Comparison of ENCODE assay signal across 8 cellular contexts in genomic region chr2:39728941-39729351, GRCh38. TPM values are rescaled to one million over a fixed set of nuclear protein-coding genes. Genes with fewer than 3 reads are reported as not detected.
DNase-seq lines count a peak whose midpoint lies in the region; ATAC-seq, FAIRE-seq and TF ChIP-seq lines count a peak whose summit lies in the region.

No MANE protein-coding gene starts in this region.

- H3K9me3 ChIP-seq in GM12878 (replicated peaks; ENCODE audit: control insufficient read depth, insufficient read depth, low read length) (no peaks in the 10 kb centered on the region), liver (ENCODE audit: control insufficient read depth in 4 of 4, low read length in 3 of 4) (no peaks in the 10 kb centered on the region)

- peak; percentile 86 for ATAC-seq in GM12878
- ATAC-seq in omental fat pad (ENCODE audit: low FRiP score): no peak

- intact Hi-C loops in GM12878 (cut with micrococcal nuclease; ENCODE audit: unreplicated experiment): loop anchor here (1.0 kb wide), 1 partner anchor 350 kb away; no protein-coding TSS in a partner anchor

- H3K4me3 ChIP-seq in GM12878: no peak overlapping the region
- H3K4me3 ChIP-seq in liver (ENCODE audit: low read depth in 1 of 3, low read length in 3 of 3): no peak overlapping the region

- in situ Hi-C loops in GM12878 (cut with MboI): loop anchor here (10.0 to 25.0 kb wide), 2 partner anchors 344 to 667 kb away; no protein-coding TSS in a partner anchor

- no TSS peak for BruUV-seq in GM12878 (replicated peaks; lab: Mats Ljungman, UMichigan)

- TF ChIP-seq CTCF in GM12878 (IDR thresholded peaks at IDR 0.05 in 2 of 3, conservative IDR thresholded peaks at IDR 0.05 in 1 of 3; ENCODE audit: control insufficient read depth in 2 of 3, extremely low read depth in 1 of 3, insufficient read depth in 1 of 3, low read depth in 3 of 3, low read length in 3 of 3): peak; percentile 60 to 76 (median 75)
- peak; percentile 65 for TF ChIP-seq CTCF in liver (IDR thresholded peaks at IDR 0.05; ENCODE audit: low read depth, low read length, missing input control)
- TF ChIP-seq CTCF in omental fat pad (IDR thresholded peaks at IDR 0.05): no peak

- POLR2A ChIA-PET in GM12878 (lab: Charles Lee): no interaction called here

- H3K27ac ChIP-seq in GM12878 (ENCODE audit: control insufficient read depth, insufficient read depth) (no peak overlapping the region), liver (ENCODE audit: low read depth in 1 of 2, low read length in 2 of 2) (no peak overlapping the region)

- no peak overlapping the region for H3K9ac ChIP-seq in GM12878 (ENCODE audit: control insufficient read depth, insufficient read depth, low read length)
- H3K9ac ChIP-seq in liver (ENCODE audit: low read depth in 1 of 2, low read length in 2 of 2): no peak overlapping the region

- H2AFZ ChIP-seq in GM12878 (ENCODE audit: control insufficient read depth, low read depth, low read length): no peak overlapping the region

- WGBS in GM12878 (ENCODE audit: insufficient coverage, insufficient replicate concordance, low lambda C conversion rate, missing lambda C conversion rate): 68% methylated on average over 5 of the region's 5 CpGs
- WGBS in liver: 58% methylated on average over 5 of the region's 5 CpGs

- CTCF ChIA-PET in GM12878 (lab: Yijun Ruan, JAX): interaction anchor here (0.9 to 8.2 kb wide), 16 partner anchors 9 to 500 kb away, joined by 3 to 145 read pairs (median 5); no protein-coding TSS in a partner anchor

- no peak overlapping the region for H3K4me2 ChIP-seq in GM12878 (ENCODE audit: control insufficient read depth, insufficient read depth)

- TF ChIP-seq EP300 in GM12878 (IDR thresholded peaks at IDR 0.05; ENCODE audit: borderline replicate concordance in 1 of 2, control insufficient read depth in 1 of 2, low read depth in 2 of 2, low read length in 2 of 2): no peak

- DNase-seq in NCI-H345 (lab: John Stamatoyannopoulos, UW) (peak; percentile 16), NCI-H345 treated with DMSO at 0.1 percent for 48 hours (lab: John Stamatoyannopoulos, UW; ENCODE audit: unreplicated experiment) (no peak), H54 (ENCODE audit: insufficient read length, low spot score) (peak; percentile 27), NCI-H526 (lab: John Stamatoyannopoulos, UW) (peak; percentile 47 to 70), GM12878 (ENCODE audit: low read depth, low spot score) (no peak), omental fat pad (ENCODE audit: low spot score) (no peak)
- DNase-seq in activated CD4-positive, CD25-positive, alpha-beta regulatory T cell (lab: John Stamatoyannopoulos, UW): no peak

- RAD21 ChIA-PET in GM12878 (lab: Charles Lee; ENCODE audit: unreplicated experiment): interaction anchor here (0.6 to 4.4 kb wide), 4 partner anchors 110 to 782 kb away, joined by 3 to 71 read pairs (median 4); no protein-coding TSS in a partner anchor

- no peaks in the 10 kb centered on the region for H3K27me3 ChIP-seq in GM12878 (replicated peaks in 1 of 2; ENCODE audit: control insufficient read depth in 2 of 2, insufficient read depth in 2 of 2, low read length in 1 of 2)
- no peaks in the 10 kb centered on the region for H3K27me3 ChIP-seq in liver (ENCODE audit: control insufficient read depth in 4 of 4, insufficient read depth in 4 of 4, low read length in 3 of 4)

- H3K4me1 ChIP-seq in GM12878 (ENCODE audit: control insufficient read depth, insufficient read depth, low read length) (no peaks in the 10 kb centered on the region), liver (ENCODE audit: control insufficient read depth in 4 of 4, insufficient read depth in 4 of 4, low read length in 3 of 4) (no peaks in the 10 kb centered on the region)

- H4K20me1 ChIP-seq in GM12878 (ENCODE audit: control insufficient read depth, insufficient read depth): no peaks in the 10 kb centered on the region

- FAIRE-seq in H54 (lab: Jason Lieb, UNC) (no peak), GM12878 (lab: Jason Lieb, UNC) (no peak)

- SMC1A ChIA-PET in GM12878 (lab: Charles Lee; ENCODE audit: uncharacterized antibody, unreplicated experiment): interaction anchor here (1.0 to 6.7 kb wide), 7 partner anchors 11 to 781 kb away, joined by 3 to 63 read pairs (median 4); no protein-coding TSS in a partner anchor

- TF ChIP-seq POLR2A in H54 (IDR thresholded peaks at IDR 0.05; ENCODE audit: low read depth, low read length): no peak
- no peak for TF ChIP-seq POLR2A in GM12878 (IDR thresholded peaks at IDR 0.05; ENCODE audit: low read depth, low read length)

- TF ChIP-seq RAD21 in GM12878 (IDR thresholded peaks at IDR 0.05; ENCODE audit: insufficient read depth, low read depth, low read length) (peak; percentile 59), liver (IDR thresholded peaks at IDR 0.05) (peak; percentile 63 to 78)

- no peaks in the 10 kb centered on the region for H3K79me2 ChIP-seq in GM12878 (ENCODE audit: control insufficient read depth, insufficient read depth, low read length)

- peaks cover 0 to 5% of the 10 kb centered on the region in 2 experiments; a peak in 1 of 4 replicates for H3K36me3 ChIP-seq in GM12878 (ENCODE audit: control insufficient read depth in 2 of 2, insufficient read depth in 2 of 2, low read length in 1 of 2)
- peaks cover 0 to 7% (median 2%) of the 10 kb centered on the region in 4 donors for H3K36me3 ChIP-seq in liver (ENCODE audit: control insufficient read depth in 4 of 4, insufficient read depth in 3 of 4, low read depth in 1 of 4, low read length in 3 of 4)

TF ChIP-seq in GM12878, 131 proteins besides CTCF, POLR2A, EP300 and RAD21:
- TF ChIP-seq HDAC6 (IDR thresholded peaks at IDR 0.05; ENCODE audit: unreplicated experiment) (no peak), CBX3 (IDR thresholded peaks at IDR 0.05; ENCODE audit: borderline replicate concordance, low read depth) (no peak)

TF ChIP-seq in liver, 16 proteins besides CTCF, POLR2A, EP300 and RAD21:
- TF ChIP-seq GABPA (IDR thresholded peaks at IDR 0.05 in 1 of 2, conservative IDR thresholded peaks at IDR 0.05 in 1 of 2) (no peak), MAX (IDR thresholded peaks at IDR 0.05) (no peak), TAF1 (conservative IDR thresholded peaks at IDR 0.05) (no peak), SP1 (IDR thresholded peaks at IDR 0.05) (no peak), FOXA1 (IDR thresholded peaks at IDR 0.05) (no peak), FOXA2 (IDR thresholded peaks at IDR 0.05) (no peak), ZBTB33 (IDR thresholded peaks at IDR 0.05) (no peak), HNF4G (IDR thresholded peaks at IDR 0.05) (no peak), RXRA (IDR thresholded peaks at IDR 0.05) (no peak), YY1 (IDR thresholded peaks at IDR 0.05) (no peak), JUND (IDR thresholded peaks at IDR 0.05) (no peak), ATF3 (IDR thresholded peaks at IDR 0.05) (no peak)
TF ChIP-seq in liver: peak in this region for 0.

RNA-seq across cellular contexts. Expression of gene THUMPD2, which starts 50.1 kb away (rescaled TPM):
- total RNA-seq in GM12878 (2013; cell fraction: nucleolus; rRNA removed): 45.6 and 47.7 TPM in 2 replicates
- 13.7 and 17.8 TPM in 2 replicates for total RNA-seq in GM12878 (2014; rRNA removed)
- 18.3 and 19.7 TPM in 2 replicates for total RNA-seq in GM12878 (2014; rRNA removed; fragmentation: Illumina TruSeq; extraction: Trizol)
- 10.3 and 10.7 TPM in 2 replicates for total RNA-seq in GM12878 (2021)
- polyA plus RNA-seq in GM12878 (2011; ENCODE audit: low read depth): 10.2 TPM
- polyA plus RNA-seq in GM12878 (2011; rRNA removed): 19.3 and 28.5 TPM in 2 replicates
- polyA plus RNA-seq in GM12878 (2011; cell fraction: cytosol; rRNA removed): 5.6 and 6.5 TPM in 2 replicates
- polyA plus RNA-seq in GM12878 (2011; cell fraction: nucleus; rRNA removed): 15.4 and 17.9 TPM in 2 replicates
- 11.7 and 12.6 TPM in 2 replicates for polyA plus RNA-seq in GM12878 (2012)
- 17.3 and 23.4 TPM in 2 replicates for polyA plus RNA-seq in GM12878 (2014; fragmentation: Illumina TruSeq; extraction: Trizol)
- 1 to 10 TPM; 6.7 to 9.4 TPM for polyA plus RNA-seq in GM12878 (2014; fragmentation: Nextera tagmentation; extraction: Ambion mirVana)
- polyA plus RNA-seq in GM12878 (2014; rRNA removed): 13.6 and 17.0 TPM in 2 replicates
- polyA plus RNA-seq in GM12878 (2016; fragmentation: Nextera tagmentation; extraction: Ambion mirVana): 10 to 100 TPM; 12.3 to 14.0 TPM
- 9.0 and 12.3 TPM in 2 replicates for polyA minus RNA-seq in GM12878 (2011; rRNA and poly(A)+ RNA removed)
- polyA minus RNA-seq in GM12878 (2011; cell fraction: cytosol; rRNA and poly(A)+ RNA removed): 1.3 and 5.1 TPM in 2 replicates
- 30.3 and 30.7 TPM in 2 replicates for polyA minus RNA-seq in GM12878 (2011; cell fraction: nucleus; rRNA and poly(A)+ RNA removed)
- 1 to 10 TPM; 5.3 to 5.9 TPM for total RNA-seq in liver
- 1 to 10 TPM; 2.2 to 4.7 TPM for polyA plus RNA-seq in liver
- 10 to 100 TPM in 1 of 4 donors, 1 to 10 TPM in 3; 8.1 to 15.4 (median 8.8) TPM for total RNA-seq in omental fat pad

Comparison
In these comparisons a context has a peak if more than half of its experiments do, and no peak if none do; other contexts are left out.
1. DNase-seq: peak in NCI-H345 (single experiment), H54 (single experiment) and NCI-H526 (2 of 2); none in NCI-H345 treated with DMSO at 0.1 percent for 48 hours (single experiment), GM12878 (single experiment), omental fat pad (single experiment) and activated CD4-positive, CD25-positive, alpha-beta regulatory T cell (0 of 4).
2. CTCF ChIP-seq: peak in GM12878 (3 of 3) and liver (single experiment); none in omental fat pad (0 of 3).